ENCODE assay signal across 22 cellular contexts in the genomic region with DNA sequence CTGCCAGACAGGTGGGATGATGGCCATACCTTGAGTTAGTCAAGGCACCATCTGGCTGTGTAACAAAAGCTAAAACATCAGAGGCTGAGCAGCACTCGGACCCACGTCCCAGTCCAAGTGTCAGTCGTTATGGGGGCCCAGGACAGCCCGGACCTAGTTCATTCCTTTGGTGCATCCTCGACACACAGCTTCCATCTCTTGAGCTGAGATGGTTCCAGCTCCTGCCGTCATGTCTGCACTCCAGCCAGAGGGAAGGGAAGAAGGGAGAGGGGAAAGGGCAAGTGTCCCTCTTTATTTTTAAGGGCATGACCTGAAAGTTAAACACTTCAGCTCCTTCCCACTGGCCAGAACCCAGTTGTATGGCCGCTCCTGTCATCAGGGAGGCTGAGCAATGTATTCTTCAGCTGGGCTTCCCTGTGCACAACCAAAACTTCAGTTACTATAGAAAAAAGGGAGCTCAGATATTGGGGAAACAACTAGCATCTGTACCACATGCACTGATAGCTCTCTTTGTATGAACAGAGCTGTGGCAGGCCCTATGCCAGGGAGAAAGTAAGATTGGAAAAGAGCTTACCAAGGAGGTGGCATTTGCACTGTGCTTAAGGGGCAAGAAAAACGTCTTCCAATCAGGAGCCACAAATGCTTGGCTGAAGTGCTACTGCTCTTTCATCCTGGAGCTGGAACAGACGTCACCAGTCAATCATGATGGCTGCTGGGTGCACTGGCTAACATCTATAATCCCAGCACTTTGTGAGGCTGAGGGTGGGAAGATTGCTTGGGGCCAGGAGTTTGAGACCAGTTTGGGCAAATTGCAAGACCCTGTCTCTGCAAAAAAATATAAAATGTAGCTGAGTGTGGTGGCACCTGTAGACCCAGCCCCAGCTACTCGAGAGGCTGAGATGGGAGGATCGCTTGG.
DNase-seq lines count a peak whose midpoint lies in the region; ATAC-seq and TF ChIP-seq lines count a peak whose summit lies in the region.
"Had no signal": no experiment of that assay in that cellular context is flagged by ENCODE, and none has a peak within 500 bp of the region (broad histone marks: within the 10 kb centered on the region; RNA-seq: fewer than 3 reads in every experiment).

No MANE protein-coding gene starts in this region.

- H3K4me3 ChIP-seq in osteoblast (ENCODE audit: insufficient read depth, low read length) (no peak overlapping the region), PC-3 (ENCODE audit: low read length) (no peak overlapping the region)
- H3K4me3 ChIP-seq: dorsolateral prefrontal cortex, smooth muscle cell, thoracic aorta had no signal

- H3K79me2 ChIP-seq in osteoblast (ENCODE audit: insufficient read depth, low read length) (peaks cover 75% of the 10 kb centered on the region), PC-3 (ENCODE audit: low read length) (peaks cover 92% of the 10 kb centered on the region)

- H3K27ac ChIP-seq in osteoblast (ENCODE audit: low read depth, low read length) (no peak overlapping the region), PC-3 (ENCODE audit: low read length) (no peak overlapping the region)
- H3K27ac ChIP-seq: dorsolateral prefrontal cortex, thoracic aorta had no signal

- no peak overlapping the region for H3K9ac ChIP-seq in PC-3 (ENCODE audit: low read length)
- H3K9ac ChIP-seq: SK-N-SH had no signal

- H3K4me1 ChIP-seq in osteoblast (ENCODE audit: insufficient read depth, low read length) (peaks cover 32% of the 10 kb centered on the region), PC-3 (ENCODE audit: insufficient read depth, low read length) (peaks cover 14% of the 10 kb centered on the region)

- POLR2A ChIA-PET in PC-3 (lab: Charles Lee; ENCODE audit: unreplicated experiment): interaction anchor here (0.6 to 0.7 kb wide), 2 partner anchors 13 to 36 kb away, joined by 3 to 4 read pairs; no protein-coding TSS in a partner anchor

- DNase-seq in stimulated activated naive CD8-positive, alpha-beta T cell treated with anti-CD3 and anti-CD28 coated beads, Interleukin-15, Interleukin-2, amounts not matched to agents 100 U/mL and 50 U/mL, for 24 hours: peak; percentile 0
- no peak for DNase-seq in stimulated activated naive CD8-positive, alpha-beta T cell treated with anti-CD3 and anti-CD28 coated beads, Interleukin-15, amount 100 ng/mL, for 72 hours
- peak; percentile 41 for DNase-seq in ecto neural progenitor cell (ENCODE audit: low spot score)
- peak; percentile 36 for DNase-seq in osteoblast (ENCODE audit: insufficient read length, low spot score, missing footprints)
- DNase-seq in globus pallidus (ENCODE audit: low spot score): no peak
- DNase-seq in PC-3: no peak
- no peak for DNase-seq in HCEC 1CT
- DNase-seq: activated CD4-positive, alpha-beta T cell treated with anti-CD3 and anti-CD28 coated beads, Interleukin-2, amount 10 ng/mL, durations not matched to agents 24 days and 14 days; activated naive CD4-positive, alpha-beta T cell treated with anti-CD3 and anti-CD28 coated beads for 36 hours; caudate nucleus; glutamatergic neuron; NCI-H2029 treated with DMSO at 0.1 percent for 48 hours; NCI-H345; NCI-H748 treated with DMSO at 0.1 percent for 48 hours; nucleus accumbens; SK-N-SH; T-helper 2 cell had no signal

- no peaks in the 10 kb centered on the region for H3K27me3 Mint-ChIP-seq in stimulated activated naive CD8-positive, alpha-beta T cell treated with anti-CD3 and anti-CD28 coated beads, Interleukin-15, amount 100 ng/mL, for 72 hours

- no peak for ATAC-seq in stimulated activated naive CD8-positive, alpha-beta T cell treated with anti-CD3 and anti-CD28 coated beads, Interleukin-15, Interleukin-2, amounts not matched to agents 100 U/mL and 50 U/mL, for 24 hours
- ATAC-seq in stimulated activated naive CD8-positive, alpha-beta T cell treated with anti-CD3 and anti-CD28 coated beads, Interleukin-15, amount 100 ng/mL, for 72 hours: no peak
- ATAC-seq in PC-3: no peak
- ATAC-seq: stimulated activated effector memory CD8-positive, alpha-beta T cell treated with anti-CD3 and anti-CD28 coated beads, Interleukin-12 subunit alpha, Interleukin-12 subunit beta, amount 100 ng/mL, for 72 hours had no signal

- BruUV-seq in PC-3 (replicated peaks; lab: Mats Ljungman, UMichigan): no TSS peak

- H3K36me3 ChIP-seq in osteoblast (ENCODE audit: insufficient read depth, low read length) (peaks cover 7% of the 10 kb centered on the region), PC-3 (ENCODE audit: low read depth, low read length) (peaks cover 16% of the 10 kb centered on the region)
- H3K36me3 ChIP-seq: thoracic aorta had no signal

- H3K9me2 ChIP-seq in PC-3 (replicated peaks; ENCODE audit: low read length): no peaks in the 10 kb centered on the region
- H3K9me2 ChIP-seq: SK-N-SH had no signal

- CTCF ChIA-PET in PC-3 (lab: Charles Lee): no interaction called here

- H3K9me3 ChIP-seq in osteoblast (ENCODE audit: low read depth, low read length) (no peaks in the 10 kb centered on the region), PC-3 (ENCODE audit: low read length) (no peaks in the 10 kb centered on the region)
- H3K9me3 ChIP-seq: SK-N-SH, thoracic aorta had no signal

- H2AFZ ChIP-seq in osteoblast (ENCODE audit: low read length) (no peak overlapping the region), PC-3 (ENCODE audit: low read length) (no peak overlapping the region)

- TF ChIP-seq CTCF in osteoblast (IDR thresholded peaks at IDR 0.05; ENCODE audit: extremely low read depth, low read depth, low read length): no peak
- no peak for TF ChIP-seq CTCF in PC-3 (conservative IDR thresholded peaks at IDR 0.05; ENCODE audit: low read depth, low read length)

- peaks cover 64% of the 10 kb centered on the region for H4K20me1 ChIP-seq in osteoblast (ENCODE audit: insufficient read depth, low read length)
- peaks cover 44% of the 10 kb centered on the region for H4K20me1 ChIP-seq in PC-3 (ENCODE audit: low read length)

- H3K27me3 ChIP-seq in osteoblast (ENCODE audit: insufficient read depth, low read length) (no peaks in the 10 kb centered on the region), PC-3 (ENCODE audit: low read length) (no peaks in the 10 kb centered on the region)
- H3K27me3 ChIP-seq: dorsolateral prefrontal cortex had no signal

- intact Hi-C loops in PC-3 (cut with micrococcal nuclease): no loop called here

- H3K9me3 Mint-ChIP-seq in stimulated activated naive CD8-positive, alpha-beta T cell treated with anti-CD3 and anti-CD28 coated beads, Interleukin-15, amount 100 ng/mL, for 72 hours: no peaks in the 10 kb centered on the region
- H3K9me3 Mint-ChIP-seq: activated CD4-positive, alpha-beta T cell treated with anti-CD3 and anti-CD28 coated beads, Interleukin-2, amount 10 ng/mL, durations not matched to agents 24 days and 14 days; activated naive CD4-positive, alpha-beta T cell treated with anti-CD3 and anti-CD28 coated beads for 36 hours; stimulated activated effector memory CD8-positive, alpha-beta T cell treated with anti-CD3 and anti-CD28 coated beads, Interleukin-12 subunit alpha, Interleukin-12 subunit beta, amount 100 ng/mL, for 72 hours had no signal

- H3K4me3 Mint-ChIP-seq in stimulated activated naive CD8-positive, alpha-beta T cell treated with anti-CD3 and anti-CD28 coated beads, Interleukin-15, amount 100 ng/mL, for 72 hours: no peak overlapping the region
- H3K4me3 Mint-ChIP-seq: activated CD4-positive, alpha-beta T cell treated with anti-CD3 and anti-CD28 coated beads, Interleukin-2, amount 10 ng/mL, durations not matched to agents 24 days and 14 days; activated naive CD4-positive, alpha-beta T cell treated with anti-CD3 and anti-CD28 coated beads for 36 hours; CD14-positive monocyte; stimulated activated effector memory CD8-positive, alpha-beta T cell treated with anti-CD3 and anti-CD28 coated beads, Interleukin-12 subunit alpha, Interleukin-12 subunit beta, amount 100 ng/mL, for 72 hours had no signal

- H3K27ac Mint-ChIP-seq in stimulated activated naive CD8-positive, alpha-beta T cell treated with anti-CD3 and anti-CD28 coated beads, Interleukin-15, amount 100 ng/mL, for 72 hours: no peak overlapping the region
- H3K27ac Mint-ChIP-seq: activated CD4-positive, alpha-beta T cell treated with anti-CD3 and anti-CD28 coated beads, Interleukin-2, amount 10 ng/mL, durations not matched to agents 24 days and 14 days; activated naive CD4-positive, alpha-beta T cell treated with anti-CD3 and anti-CD28 coated beads for 36 hours; stimulated activated effector memory CD8-positive, alpha-beta T cell treated with anti-CD3 and anti-CD28 coated beads, Interleukin-12 subunit alpha, Interleukin-12 subunit beta, amount 100 ng/mL, for 72 hours had no signal

- H3K4me2 ChIP-seq in osteoblast (ENCODE audit: insufficient read depth, low read length): no peak overlapping the region
- H3K4me2 ChIP-seq in PC-3 (ENCODE audit: low read length): no peak overlapping the region
- H3K4me2 ChIP-seq: SK-N-SH, smooth muscle cell had no signal

- H3K4me1 Mint-ChIP-seq in stimulated activated naive CD8-positive, alpha-beta T cell treated with anti-CD3 and anti-CD28 coated beads, Interleukin-15, amount 100 ng/mL, for 72 hours: peaks cover 52% of the 10 kb centered on the region

- H3F3A ChIP-seq in PC-3 (ENCODE audit: low read length, unreplicated experiment): peaks cover 6% of the 10 kb centered on the region

Comparison
In these comparisons a context has a peak if more than half of its experiments do, and no peak if none do; other contexts are left out.
1. DNase-seq: peak in stimulated activated naive CD8-positive, alpha-beta T cell treated with anti-CD3 and anti-CD28 coated beads, Interleukin-15, Interleukin-2, amounts not matched to agents 100 U/mL and 50 U/mL, for 24 hours (single experiment), ecto neural progenitor cell (single experiment) and osteoblast (single experiment); none in stimulated activated naive CD8-positive, alpha-beta T cell treated with anti-CD3 and anti-CD28 coated beads, Interleukin-15, amount 100 ng/mL, for 72 hours (0 of 2), globus pallidus (single experiment), PC-3 (single experiment) and HCEC 1CT (single experiment).